13 cellular contexts compared by ENCODE assay signal in genomic region chr2:63734510-63734909, GRCh38.
DNase-seq lines count a peak whose midpoint lies in the region; ATAC-seq, FAIRE-seq and TF ChIP-seq lines count a peak whose summit lies in the region.
"Had no signal": no experiment of that assay in that cellular context is flagged by ENCODE, and none has a peak within 500 bp of the region (broad histone marks: within the 10 kb centered on the region; RNA-seq: fewer than 3 reads in every experiment).

No MANE protein-coding gene starts in this region.

- peak overlapping the region; percentile 5; the same call in 1 of the 2 replicates for H3K4me2 ChIP-seq in KMS-11
- H3K4me2 ChIP-seq in K562 (ENCODE audit: insufficient read depth, low read length), result no peak overlapping the region

- H2AFZ ChIP-seq in KMS-11 (ENCODE audit: low read depth) (0 out of 2 replicates have a peak overlapping the region, but pooled peaks have one; percentile 7), K562 (ENCODE audit: low read depth, low read length) (no peak overlapping the region)

- 0% methylated on average over 1 of the region's 1 CpG for WGBS in K562 (ENCODE audit: insufficient coverage, low coverage, missing lambda C conversion rate)
- WGBS in right lobe of liver (ENCODE audit: insufficient coverage, low coverage, low lambda C conversion rate, missing lambda C conversion rate), result 24% methylated on average over 1 of the region's 1 CpG

- H3K27ac Mint-ChIP-seq in CD4-positive, alpha-beta memory T cell, result peak overlapping the region in 1 of 7 donors; percentile 24
- H3K27ac Mint-ChIP-seq: activated CD4-positive, alpha-beta T cell treated with anti-CD3 and anti-CD28 coated beads, Interleukin-2, amount 10 ng/mL, durations not matched to agents 7 days and 5 days; activated naive CD8-positive, alpha-beta T cell had no signal

- in situ Hi-C loops in K562 (cut with MboI), result no loop called here

- peaks cover 0 to 2% (median 0%) of the 10 kb centered on the region in 8 donors for H3K9me3 Mint-ChIP-seq in CD4-positive, alpha-beta memory T cell
- H3K9me3 Mint-ChIP-seq: activated CD4-positive, alpha-beta T cell treated with anti-CD3 and anti-CD28 coated beads, Interleukin-2, amount 10 ng/mL, durations not matched to agents 7 days and 5 days had no signal

- peaks cover 3 to 11% of the 10 kb centered on the region in 2 donors for H3K27me3 Mint-ChIP-seq in CD4-positive, alpha-beta memory T cell

- TF ChIP-seq CTCF in KMS-11 (conservative IDR thresholded peaks at IDR 0.05; ENCODE audit: low read depth, low read length) (no peak), K562 (IDR thresholded peaks at IDR 0.05 in 2 of 3, conservative IDR thresholded peaks at IDR 0.05 in 1 of 3; ENCODE audit: insufficient read depth in 2 of 3, low read depth in 1 of 3, low read length in 3 of 3) (no peak), right lobe of liver (IDR thresholded peaks at IDR 0.05) (no peak)

- H4K20me1 ChIP-seq in KMS-11 (ENCODE audit: insufficient read depth) (no peaks in the 10 kb centered on the region), K562 (replicated peaks; ENCODE audit: control insufficient read depth, insufficient read depth, low read length) (no peaks in the 10 kb centered on the region)

- no peak for FAIRE-seq in K562 (lab: Jason Lieb, UNC)

- intact Hi-C loops in K562 (cut with micrococcal nuclease) (no loop called here), right lobe of liver (cut with DNase I) (no loop called here), left cardiac atrium (cut with DNase I) (no loop called here)
- intact Hi-C loops in CD4-positive, alpha-beta memory T cell (cut with micrococcal nuclease), result no loop called here

- H3K27me3 ChIP-seq in KMS-11 (ENCODE audit: insufficient read depth, low read depth) (no peaks in the 10 kb centered on the region), K562 (ENCODE audit: control insufficient read depth in 2 of 2, insufficient read depth in 2 of 2, low read length in 2 of 2) (peaks cover 3 to 8% of the 10 kb centered on the region in 2 experiments; a peak in 3 of 5 replicates), right lobe of liver (no peaks in the 10 kb centered on the region)
- no peaks in the 10 kb centered on the region for H3K27me3 ChIP-seq in CD4-positive, alpha-beta memory T cell (ENCODE audit: insufficient read depth, low read length)

- no TSS peak for BruUV-seq in K562 (replicated peaks; lab: Mats Ljungman, UMichigan)

- peaks cover 31% of the 10 kb centered on the region for H3K4me1 ChIP-seq in KMS-11 (ENCODE audit: low read depth, poor library complexity, severe bottlenecking)
- no peaks in the 10 kb centered on the region for H3K4me1 ChIP-seq in K562 (replicated peaks in 1 of 2; ENCODE audit: control insufficient read depth in 2 of 2, insufficient read depth in 2 of 2, low read length in 2 of 2)
- H3K4me1 ChIP-seq in right lobe of liver, result peaks cover 0 to 58% (median 21%) of the 10 kb centered on the region in 4 donors
- no peaks in the 10 kb centered on the region for H3K4me1 ChIP-seq in CD4-positive, alpha-beta memory T cell (ENCODE audit: insufficient read depth, low read length)

- TF ChIP-seq POLR2A in K562 (conservative IDR thresholded peaks at IDR 0.05), result no peak
- no peak for TF ChIP-seq POLR2A in right lobe of liver (IDR thresholded peaks at IDR 0.05)

- H3K4me1 Mint-ChIP-seq in CD4-positive, alpha-beta memory T cell, result no peaks in the 10 kb centered on the region
- H3K4me1 Mint-ChIP-seq: activated CD4-positive, alpha-beta T cell treated with anti-CD3 and anti-CD28 coated beads, Interleukin-2, amount 10 ng/mL, durations not matched to agents 7 days and 5 days had no signal

- CTCF ChIA-PET in K562 (lab: Yijun Ruan, JAX; ENCODE audit: low intra/inter-chr PET ratio), result no interaction called here
- CTCF ChIA-PET in CD4-positive, alpha-beta memory T cell (lab: Charles Lee; ENCODE audit: partially characterized antibody), result no interaction called here

- peak; percentile 12; the same call in 1 of the 2 replicates for TF ChIP-seq EP300 in K562 (IDR thresholded peaks at IDR 0.05; ENCODE audit: low read length)

- no peak overlapping the region for H3K9ac ChIP-seq in KMS-11
- H3K9ac ChIP-seq in K562 (ENCODE audit: insufficient read depth in 1 of 2, low read depth in 2 of 2, low read length in 2 of 2), result no peak overlapping the region

- H3K27ac ChIP-seq in KMS-11 (no peak overlapping the region), K562 (ENCODE audit: extremely low read depth, low read depth, low read length) (no peak overlapping the region), right lobe of liver (peak overlapping the region; percentile 59 to 77 (median 63))
- no peak overlapping the region for H3K27ac ChIP-seq in CD4-positive, alpha-beta memory T cell (ENCODE audit: low read depth, low read length)
- H3K27ac ChIP-seq: thoracic aorta had no signal

- H3K9me1 ChIP-seq in K562 (ENCODE audit: control insufficient read depth, insufficient read depth, low read length), result no peaks in the 10 kb centered on the region

- POLR2A ChIA-PET in K562 (lab: Yijun Ruan, JAX), result interaction anchor here (1.5 kb wide), 1 partner anchor 24 kb away, joined by 4 read pairs; no protein-coding TSS in a partner anchor
- POLR2A ChIA-PET in CD4-positive, alpha-beta memory T cell (lab: Charles Lee; ENCODE audit: partially characterized antibody), result no interaction called here

- DNase-seq in DMS53 (lab: John Stamatoyannopoulos, UW), result peak; percentile 83
- DNase-seq in K562 (ENCODE audit: extremely low read depth in 1 of 4, low spot score in 3 of 4), result no peak
- no peak for DNase-seq in right lobe of liver
- DNase-seq in CD4-positive, alpha-beta memory T cell, result no peak
- no peak for DNase-seq in NK-92 (lab: John Stamatoyannopoulos, UW; ENCODE audit: unreplicated experiment)
- no peak for DNase-seq in left cardiac atrium
- DNase-seq: activated CD4-positive, alpha-beta T cell treated with anti-CD3 and anti-CD28 coated beads, Interleukin-2, amount 10 ng/mL, durations not matched to agents 7 days and 5 days; C1 segment of cervical spinal cord; left colon; nucleus accumbens had no signal

- no peaks in the 10 kb centered on the region for H3K36me3 ChIP-seq in KMS-11 (ENCODE audit: insufficient read depth)
- no peaks in the 10 kb centered on the region for H3K36me3 ChIP-seq in K562 (ENCODE audit: control insufficient read depth, insufficient read depth, low read length)
- H3K36me3 ChIP-seq in right lobe of liver, result no peaks in the 10 kb centered on the region
- no peaks in the 10 kb centered on the region for H3K36me3 ChIP-seq in CD4-positive, alpha-beta memory T cell (ENCODE audit: insufficient read depth, low read length)
- H3K36me3 ChIP-seq: thoracic aorta had no signal

- ATAC-seq in K562 (peak; percentile 53; the same call in 2 of the 3 replicates), right lobe of liver (peak; percentile 54 to 75 (median 68)), left cardiac atrium (no peak)

- no peaks in the 10 kb centered on the region for H3K36me3 Mint-ChIP-seq in CD4-positive, alpha-beta memory T cell

- TF ChIP-seq RAD21 in K562 (CRISPR knock-in tag; conservative IDR thresholded peaks at IDR 0.05 in 1 of 2, IDR thresholded peaks at IDR 0.05 in 1 of 2), result no peak

- H3K4me3 ChIP-seq in KMS-11 (IDR thresholded peaks at IDR 0.05; ENCODE audit: insufficient read depth, low read depth, low read length) (no peak overlapping the region), K562 (no peak overlapping the region), right lobe of liver (no peak overlapping the region)
- H3K4me3 ChIP-seq in CD4-positive, alpha-beta memory T cell (ENCODE audit: low read length in 2 of 2), result no peak overlapping the region
- H3K4me3 ChIP-seq: thoracic aorta had no signal

- no peaks in the 10 kb centered on the region for H3K9me3 ChIP-seq in K562 (replicated peaks; ENCODE audit: control insufficient read depth, insufficient read depth, low read depth, low read length)
- no peaks in the 10 kb centered on the region for H3K9me3 ChIP-seq in right lobe of liver
- no peaks in the 10 kb centered on the region for H3K9me3 ChIP-seq in CD4-positive, alpha-beta memory T cell (ENCODE audit: control insufficient read depth in 1 of 2, low read length in 2 of 2)
- H3K9me3 ChIP-seq: thoracic aorta had no signal

- H3K79me2 ChIP-seq in KMS-11 (ENCODE audit: insufficient read depth, low read depth) (no peaks in the 10 kb centered on the region), K562 (ENCODE audit: control insufficient read depth, insufficient read depth, low read length) (no peaks in the 10 kb centered on the region)

- H3K4me3 Mint-ChIP-seq in CD4-positive, alpha-beta memory T cell, result no peak overlapping the region
- H3K4me3 Mint-ChIP-seq: activated CD4-positive, alpha-beta T cell treated with anti-CD3 and anti-CD28 coated beads, Interleukin-2, amount 10 ng/mL, durations not matched to agents 7 days and 5 days; activated naive CD8-positive, alpha-beta T cell had no signal

TF ChIP-seq in K562, 482 proteins besides CTCF, POLR2A, EP300 and RAD21 (continues in another document):
- TF ChIP-seq GTF3C2 (IDR thresholded peaks at IDR 0.05; ENCODE audit: borderline replicate concordance, extremely low read depth, insufficient read length), result no peak
- peak; percentile 67 for TF ChIP-seq POLR2H (tag; IDR thresholded peaks at IDR 0.05; ENCODE audit: low read depth)
- TF ChIP-seq TRIM24 (IDR thresholded peaks at IDR 0.05), result peak; percentile 36 to 88; a peak in 2 of 4 replicates
- TF ChIP-seq ZEB2 (IDR thresholded peaks at IDR 0.05), result no peak

Comparison
In these comparisons a context has a peak if more than half of its experiments do, and no peak if none do; other contexts are left out.
1. H3K27ac ChIP-seq: peak in right lobe of liver (3 of 3); none in KMS-11 (single experiment), K562 (single experiment) and CD4-positive, alpha-beta memory T cell (single experiment).
2. ATAC-seq: peak in K562 (single experiment) and right lobe of liver (4 of 4); none in left cardiac atrium (0 of 2).